1 cellular context compared by ENCODE assay signal in genomic region chr17:1193300-1193699, GRCh38.
TF ChIP-seq lines count a peak whose summit lies in the region.

No MANE protein-coding gene starts in this region.

TF ChIP-seq in IMR-90, 13 proteins besides CTCF, POLR2A, EP300 and RAD21 (continued from another document):
- TF ChIP-seq FOS (IDR thresholded peaks at IDR 0.05; ENCODE audit: low read depth, low read length) (no peak), CHD1 (IDR thresholded peaks at IDR 0.05; ENCODE audit: low read depth, low read length) (no peak), USF2 (IDR thresholded peaks at IDR 0.05; ENCODE audit: low read depth, low read length) (no peak), RCOR1 (IDR thresholded peaks at IDR 0.05; ENCODE audit: insufficient replicate concordance, low read length) (no peak), ELK1 (IDR thresholded peaks at IDR 0.05; ENCODE audit: borderline replicate concordance, low read depth, low read length) (no peak), MXI1 (IDR thresholded peaks at IDR 0.05; ENCODE audit: borderline replicate concordance, low read depth, low read length) (no peak)
